In the genomic region with DNA sequence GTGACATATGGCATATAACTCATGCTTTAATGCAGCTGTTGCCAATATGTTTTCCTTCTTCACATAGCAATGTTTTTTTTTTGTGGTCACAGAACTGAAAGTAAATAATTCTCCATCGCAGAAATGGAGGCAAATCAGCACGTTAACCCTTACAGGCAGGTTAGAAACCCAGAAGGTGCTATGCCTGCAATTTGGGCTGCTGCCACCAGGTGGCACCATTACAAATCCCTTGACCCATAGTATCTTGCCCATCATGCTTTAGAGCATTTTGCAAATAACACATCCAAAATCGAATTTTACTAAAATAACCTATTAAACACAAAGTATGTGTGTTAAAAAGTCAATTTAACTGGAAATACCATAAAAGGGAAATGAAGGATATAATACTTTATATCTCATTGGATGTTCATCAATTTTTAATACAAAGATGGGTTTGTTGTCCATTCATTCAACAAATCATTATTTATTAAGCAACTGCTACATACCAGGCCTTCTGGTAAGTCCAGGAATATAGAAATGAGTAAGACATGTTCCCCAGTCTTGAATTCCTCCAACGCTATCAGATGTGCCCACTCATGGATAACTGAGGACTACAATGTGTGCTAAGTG, we compare ENCODE assay signal across 9 cellular contexts.
DNase-seq lines count a peak whose midpoint lies in the region; ATAC-seq and TF ChIP-seq lines count a peak whose summit lies in the region.
"Had no signal": no experiment of that assay in that cellular context is flagged by ENCODE, and none has a peak within 500 bp of the region (broad histone marks: within the 10 kb centered on the region; RNA-seq: fewer than 3 reads in every experiment).

No MANE protein-coding gene starts in this region.

- no peak overlapping the region for H3K4me3 ChIP-seq in brain microvascular endothelial cell (ENCODE audit: low read depth, low read length)

- peaks cover 28% of the 10 kb centered on the region for H3K9me3 Mint-ChIP-seq in activated CD4-positive, alpha-beta memory T cell treated with anti-CD3 and anti-CD28 coated beads for 36 hours
- H3K9me3 Mint-ChIP-seq in activated CD4-positive, alpha-beta memory T cell treated with anti-CD3 and anti-CD28 coated beads, Interleukin-2, amount 10 ng/mL, durations not matched to agents 7 days and 5 days = peaks cover 32% of the 10 kb centered on the region
- peaks cover 18% of the 10 kb centered on the region for H3K9me3 Mint-ChIP-seq in neural crest cell

- peak; percentile 16 for DNase-seq in activated CD4-positive, alpha-beta memory T cell treated with anti-CD3 and anti-CD28 coated beads for 36 hours
- DNase-seq in activated CD4-positive, alpha-beta memory T cell treated with anti-CD3 and anti-CD28 coated beads, Interleukin-2, amount 10 ng/mL, durations not matched to agents 7 days and 5 days = no peak
- peak; percentile 1 for DNase-seq in LHCN-M2 (ENCODE audit: low read depth)
- peak; percentile 53 for DNase-seq in brain microvascular endothelial cell
- DNase-seq in neural crest cell (ENCODE audit: low read depth, low spot score) = peak; percentile 29
- DNase-seq in NK-92 (lab: John Stamatoyannopoulos, UW; ENCODE audit: unreplicated experiment) = no peak
- DNase-seq: activated CD4-positive, CD25-positive, alpha-beta regulatory T cell had no signal

- no peaks in the 10 kb centered on the region for H3K4me1 Mint-ChIP-seq in activated CD4-positive, alpha-beta memory T cell treated with anti-CD3 and anti-CD28 coated beads for 36 hours (ENCODE audit: low read depth)
- H3K4me1 Mint-ChIP-seq in activated CD4-positive, alpha-beta memory T cell treated with anti-CD3 and anti-CD28 coated beads, Interleukin-2, amount 10 ng/mL, durations not matched to agents 7 days and 5 days = no peaks in the 10 kb centered on the region
- H3K4me1 Mint-ChIP-seq in neural crest cell = no peaks in the 10 kb centered on the region

- no peaks in the 10 kb centered on the region for H3K27me3 Mint-ChIP-seq in activated CD4-positive, alpha-beta memory T cell treated with anti-CD3 and anti-CD28 coated beads for 36 hours
- H3K27me3 Mint-ChIP-seq in activated CD4-positive, alpha-beta memory T cell treated with anti-CD3 and anti-CD28 coated beads, Interleukin-2, amount 10 ng/mL, durations not matched to agents 7 days and 5 days = no peaks in the 10 kb centered on the region
- peaks cover 8% of the 10 kb centered on the region for H3K27me3 Mint-ChIP-seq in neural crest cell (ENCODE audit: low read depth)

- TF ChIP-seq CTCF in brain microvascular endothelial cell (IDR thresholded peaks at IDR 0.05; ENCODE audit: low read depth, low read length, missing control alignments) (peak; percentile 84), neural crest cell (conservative IDR thresholded peaks at IDR 0.05) (peak; percentile 79)

- H3K36me3 Mint-ChIP-seq in activated CD4-positive, alpha-beta memory T cell treated with anti-CD3 and anti-CD28 coated beads for 36 hours = no peaks in the 10 kb centered on the region
- H3K36me3 Mint-ChIP-seq in activated CD4-positive, alpha-beta memory T cell treated with anti-CD3 and anti-CD28 coated beads, Interleukin-2, amount 10 ng/mL, durations not matched to agents 7 days and 5 days (ENCODE audit: low read depth) = no peaks in the 10 kb centered on the region
- no peaks in the 10 kb centered on the region for H3K36me3 Mint-ChIP-seq in neural crest cell (ENCODE audit: low read depth)

- POLR2A ChIA-PET in activated CD4-positive, alpha-beta memory T cell treated with anti-CD3 and anti-CD28 coated beads for 36 hours (lab: Charles Lee) = no interaction called here
- POLR2A ChIA-PET in activated CD4-positive, alpha-beta memory T cell treated with anti-CD3 and anti-CD28 coated beads, Interleukin-2, amount 10 ng/mL, durations not matched to agents 7 days and 5 days (lab: Charles Lee) = no interaction called here

- intact Hi-C loops in activated CD4-positive, alpha-beta memory T cell treated with anti-CD3 and anti-CD28 coated beads for 36 hours (cut with micrococcal nuclease) = loop anchor here (5.0 kb wide), 1 partner anchor 819 kb away; no protein-coding TSS in a partner anchor

- H3K27me3 ChIP-seq in brain microvascular endothelial cell (replicated peaks) = no peaks in the 10 kb centered on the region

- H3K27ac Mint-ChIP-seq in activated CD4-positive, alpha-beta memory T cell treated with anti-CD3 and anti-CD28 coated beads for 36 hours = no peak overlapping the region
- H3K27ac Mint-ChIP-seq in activated CD4-positive, alpha-beta memory T cell treated with anti-CD3 and anti-CD28 coated beads, Interleukin-2, amount 10 ng/mL, durations not matched to agents 7 days and 5 days = no peak overlapping the region
- H3K27ac Mint-ChIP-seq in neural crest cell (ENCODE audit: unreplicated experiment) = no peak overlapping the region

- in situ Hi-C loops in brain microvascular endothelial cell (cut with HindIII; ENCODE audit: low pct_ligation_motif_present, low sequenced_read_pairs) = no loop called here

- no peaks in the 10 kb centered on the region for H3K36me3 ChIP-seq in brain microvascular endothelial cell (replicated peaks)

- CTCF ChIA-PET in activated CD4-positive, alpha-beta memory T cell treated with anti-CD3 and anti-CD28 coated beads for 36 hours (lab: Charles Lee) = no interaction called here
- CTCF ChIA-PET in activated CD4-positive, alpha-beta memory T cell treated with anti-CD3 and anti-CD28 coated beads, Interleukin-2, amount 10 ng/mL, durations not matched to agents 7 days and 5 days (lab: Charles Lee) = interaction anchor here (0.7 to 1.2 kb wide), 2 partner anchors 214 to 718 kb away, joined by 3 to 4 read pairs; no protein-coding TSS in a partner anchor

- H3K27ac ChIP-seq in brain microvascular endothelial cell = no peak overlapping the region

- no peak overlapping the region for H3K4me3 Mint-ChIP-seq in activated CD4-positive, alpha-beta memory T cell treated with anti-CD3 and anti-CD28 coated beads for 36 hours
- no peak overlapping the region for H3K4me3 Mint-ChIP-seq in activated CD4-positive, alpha-beta memory T cell treated with anti-CD3 and anti-CD28 coated beads, Interleukin-2, amount 10 ng/mL, durations not matched to agents 7 days and 5 days
- H3K4me3 Mint-ChIP-seq in neural crest cell = no peak overlapping the region

- ATAC-seq in HG02884 (IDR thresholded peaks at IDR 0.05; ENCODE audit: unreplicated experiment) (no peak), HG03354 (IDR thresholded peaks at IDR 0.05; ENCODE audit: poor library complexity, severe bottlenecking, unreplicated experiment) (no peak)

Comparison
In these comparisons a context has a peak if more than half of its experiments do, and no peak if none do; other contexts are left out.
1. DNase-seq: peak in activated CD4-positive, alpha-beta memory T cell treated with anti-CD3 and anti-CD28 coated beads for 36 hours (single experiment), LHCN-M2 (single experiment), brain microvascular endothelial cell (single experiment) and neural crest cell (single experiment); none in activated CD4-positive, alpha-beta memory T cell treated with anti-CD3 and anti-CD28 coated beads, Interleukin-2, amount 10 ng/mL, durations not matched to agents 7 days and 5 days (single experiment) and NK-92 (single experiment).